17 cellular contexts compared by ENCODE assay signal in genomic region chr11:93099811-93100210, GRCh38.
DNase-seq lines count a peak whose midpoint lies in the region; TF ChIP-seq lines count a peak whose summit lies in the region.
"Had no signal": no experiment of that assay in that cellular context is flagged by ENCODE, and none has a peak within 500 bp of the region (broad histone marks: within the 10 kb centered on the region; RNA-seq: fewer than 3 reads in every experiment).

No MANE protein-coding gene starts in this region.

- intact Hi-C loops in esophagus muscularis mucosa (cut with DNase I): no loop called here

- H3K4me1 ChIP-seq in adipocyte (ENCODE audit: control insufficient read depth, insufficient read depth, low read length) (peaks cover 20% of the 10 kb centered on the region), esophagus muscularis mucosa (no peaks in the 10 kb centered on the region)
- H3K4me1 ChIP-seq: uterus had no signal

- H3K4me3 ChIP-seq in adipocyte (ENCODE audit: low read length): no peak overlapping the region
- H3K4me3 ChIP-seq in fibroblast of the aortic adventitia (ENCODE audit: low read depth, low read length): no peak overlapping the region
- H3K4me3 ChIP-seq in skeletal muscle cell (ENCODE audit: low read depth, low read length): no peak overlapping the region
- H3K4me3 ChIP-seq in esophagus muscularis mucosa: no peak overlapping the region
- H3K4me3 ChIP-seq: skin epidermis, uterus had no signal

- no peaks in the 10 kb centered on the region for H3K36me3 ChIP-seq in adipocyte (ENCODE audit: control insufficient read depth, insufficient read depth, low read length, severe bottlenecking)
- no peaks in the 10 kb centered on the region for H3K36me3 ChIP-seq in esophagus muscularis mucosa
- H3K36me3 ChIP-seq: uterus had no signal

- peak; percentile 54 for DNase-seq in GM03348 (ENCODE audit: low spot score)
- peak; percentile 49 for DNase-seq in adipocyte (ENCODE audit: low read depth)
- peak; percentile 15 for DNase-seq in fibroblast of the aortic adventitia (ENCODE audit: low read depth)
- peak; percentile 66 for DNase-seq in skeletal muscle cell (ENCODE audit: low read depth)
- no peak for DNase-seq in GM13977 (ENCODE audit: low spot score)
- DNase-seq in cortex of kidney (lab: John Stamatoyannopoulos, UW): no peak
- no peak for DNase-seq in esophagus muscularis mucosa (ENCODE audit: extremely low spot score)
- DNase-seq: activated CD4-positive, alpha-beta T cell treated with anti-CD3 and anti-CD28 coated beads for 4 hours; activated effector memory CD4-positive, alpha-beta T cell treated with Interleukin-2 at 50 U/mL for 16 hours; amygdala; Calu3; left ventricle myocardium superior; posterior cingulate gyrus; stimulated activated CD4-positive, alpha-beta T cell treated with anti-CD3 and anti-CD28 coated beads, Interleukin-4, amount 100 ng/mL, for 4 hours; substantia nigra; uterus had no signal

- H3K9me3 ChIP-seq in adipocyte (ENCODE audit: control insufficient read depth, low read length): peaks cover 6% of the 10 kb centered on the region
- H3K9me3 ChIP-seq in esophagus muscularis mucosa: peaks cover 0 to 11% (median 6%) of the 10 kb centered on the region in 4 donors
- H3K9me3 ChIP-seq: uterus had no signal

- TF ChIP-seq CTCF in fibroblast of the aortic adventitia (IDR thresholded peaks at IDR 0.05; ENCODE audit: insufficient read depth, low read length) (no peak), GM13977 (IDR thresholded peaks at IDR 0.05; ENCODE audit: extremely low read depth, insufficient read depth, missing control alignments) (no peak), esophagus muscularis mucosa (IDR thresholded peaks at IDR 0.05) (no peak)

- no peak overlapping the region for H3K27ac ChIP-seq in esophagus muscularis mucosa (replicated peaks in 1 of 4)
- H3K27ac ChIP-seq: skin epidermis, uterus had no signal

- 79% methylated on average over 2 of the region's 2 CpGs for WGBS in esophagus muscularis mucosa

- in situ Hi-C loops in GM13977 (cut with MboI; ENCODE audit: low pct_unique_long_range_greater_than_20kb, low sequenced_read_pairs, unreplicated experiment): no loop called here

- no peak for TF ChIP-seq EP300 in esophagus muscularis mucosa (IDR thresholded peaks at IDR 0.05)

- H3K9ac ChIP-seq in adipocyte (ENCODE audit: low read length): no peak overlapping the region

- H3K27me3 ChIP-seq in adipocyte (replicated peaks; ENCODE audit: control insufficient read depth, insufficient read depth, low read length) (no peaks in the 10 kb centered on the region), esophagus muscularis mucosa (no peaks in the 10 kb centered on the region)
- H3K27me3 ChIP-seq: uterus had no signal

- no peak for TF ChIP-seq POLR2A in esophagus muscularis mucosa (IDR thresholded peaks at IDR 0.05; ENCODE audit: low read depth)

Comparison
In these comparisons a context has a peak if more than half of its experiments do, and no peak if none do; other contexts are left out.
1. DNase-seq: peak in GM03348 (single experiment), adipocyte (single experiment), fibroblast of the aortic adventitia (single experiment) and skeletal muscle cell (single experiment); none in GM13977 (single experiment), cortex of kidney (single experiment) and esophagus muscularis mucosa (single experiment).